ENCODE assay signal across 8 cellular contexts in genomic region chr2:61538920-61539559, GRCh38. TPM values are rescaled to one million over a fixed set of nuclear protein-coding genes. Genes with fewer than 3 reads are reported as not detected.
DNase-seq lines count a peak whose midpoint lies in the region; ATAC-seq and TF ChIP-seq lines count a peak whose summit lies in the region.

No MANE protein-coding gene starts in this region.

- peak overlapping the region; percentile 99 for H3K4me3 Mint-ChIP-seq in type B pancreatic cell

- H3K27me3 ChIP-seq in parathyroid adenoma (ENCODE audit: control insufficient read depth, insufficient read depth, low read length) = no peaks in the 10 kb centered on the region

- H3K79me2 ChIP-seq in parathyroid adenoma = peaks cover 15% of the 10 kb centered on the region

- H3K9me3 Mint-ChIP-seq in type B pancreatic cell = no peaks in the 10 kb centered on the region

- H2AFZ ChIP-seq in parathyroid adenoma = peak overlapping the region; percentile 83

- ATAC-seq in HG02759 (IDR thresholded peaks at IDR 0.05; ENCODE audit: unreplicated experiment) = peak; percentile 0
- no peak for ATAC-seq in HG02884 (IDR thresholded peaks at IDR 0.05; ENCODE audit: unreplicated experiment)

- H3K27me3 Mint-ChIP-seq in type B pancreatic cell = peaks cover 9% of the 10 kb centered on the region

- peaks cover 12% of the 10 kb centered on the region for H3K36me3 Mint-ChIP-seq in type B pancreatic cell

- no peaks in the 10 kb centered on the region for H3K9me3 ChIP-seq in parathyroid adenoma (ENCODE audit: control insufficient read depth, low read length)

- peaks cover 3% of the 10 kb centered on the region for H3K4me1 ChIP-seq in parathyroid adenoma

- no peaks in the 10 kb centered on the region for H3K36me3 ChIP-seq in parathyroid adenoma (ENCODE audit: control insufficient read depth, insufficient read depth, low read length)

- peak overlapping the region; percentile 97 for H3K27ac ChIP-seq in parathyroid adenoma

- H3K4me1 Mint-ChIP-seq in type B pancreatic cell (ENCODE audit: unreplicated experiment) = peaks cover 17% of the 10 kb centered on the region

- H3K4me2 ChIP-seq in parathyroid adenoma (ENCODE audit: low read length) = peak overlapping the region; percentile 79

- DNase-seq in CD1c-positive myeloid dendritic cell (ENCODE audit: extremely low spot score) = peak; percentile 48
- DNase-seq in NCI-H526 treated with DMSO at 0.1 percent for 48 hours (lab: John Stamatoyannopoulos, UW) = peak; percentile 31
- DNase-seq in activated T-cell treated with anti-CD3 and anti-CD28 coated beads, Interleukin-2, amount 50 U/mL, for 1 hour = peak; percentile 52
- DNase-seq in fibroblast of peridontal ligament (ENCODE audit: extremely low read depth) = peak; percentile 47
- DNase-seq in type B pancreatic cell (ENCODE audit: extremely low spot score, unreplicated experiment) = no peak

- peak overlapping the region; percentile 100 for H3K27ac Mint-ChIP-seq in type B pancreatic cell

- TF ChIP-seq CTCF in parathyroid adenoma (IDR thresholded peaks at IDR 0.05) (no peak), type B pancreatic cell (conservative IDR thresholded peaks at IDR 0.05) (no peak)

- peak overlapping the region; percentile 89 for H3K4me3 ChIP-seq in parathyroid adenoma (ENCODE audit: low read depth, low read length)

- H3K9ac ChIP-seq in parathyroid adenoma = peak overlapping the region; percentile 38

RNA-seq across cellular contexts. Expression of gene XPO1, which starts 0.9 kb away (rescaled TPM):
- total RNA-seq in type B pancreatic cell (ENCODE audit: low replicate concordance) = 132 and 227 TPM in 2 replicates
